Comparison of ENCODE assay signal across 1 cellular context in the genomic region with DNA sequence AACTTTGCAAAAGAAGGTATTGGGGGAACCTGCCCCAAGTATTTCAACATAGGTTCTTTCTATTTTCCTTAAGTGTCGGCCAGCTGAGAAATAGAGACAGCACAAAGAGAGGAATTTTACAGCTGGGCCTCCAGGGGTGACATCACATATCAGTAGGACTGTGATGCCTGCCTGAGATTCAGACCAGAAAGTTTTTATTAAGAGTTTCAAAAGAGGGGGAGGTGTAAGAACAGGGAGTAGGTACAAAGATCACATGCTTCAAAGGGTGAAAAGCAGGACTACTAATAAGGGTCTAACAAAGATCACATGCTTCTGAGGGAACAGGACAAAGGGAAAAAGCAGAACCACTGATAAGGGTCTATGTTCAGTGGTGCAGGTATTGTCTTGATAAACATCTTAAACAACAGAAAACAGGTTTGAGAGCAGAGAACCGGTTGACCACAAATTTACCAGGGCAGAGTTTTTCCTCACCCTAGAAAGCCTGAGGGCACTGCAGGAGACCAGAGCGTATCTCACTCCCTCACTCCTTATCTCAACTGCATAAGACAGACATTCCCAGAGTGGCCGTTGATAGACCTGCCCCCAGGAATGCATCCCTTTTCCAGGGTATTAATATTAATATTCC.
TF ChIP-seq lines count a peak whose summit lies in the region.
"Not testable (repeated sequence)": the region's sequence is repeated elsewhere in the genome, so short reads cannot be mapped to it uniquely, and the experiment has no call there.

No MANE protein-coding gene starts in this region.

TF ChIP-seq in HepG2, 621 proteins besides CTCF, POLR2A, EP300 and RAD21:
- TF ChIP-seq SOX13 (IDR thresholded peaks at IDR 0.05) (peak; percentile 71; the same call in 1 of the 2 replicates), SOX13 (CRISPR knock-in tag; conservative IDR thresholded peaks at IDR 0.05 in 1 of 2, IDR thresholded peaks at IDR 0.05 in 1 of 2) (peak in 1 of 2 experiments; percentile 93; a peak in 2 of 4 replicates), GATAD2A (CRISPR knock-in tag; IDR thresholded peaks at IDR 0.05) (peak; percentile 75), ZMYM4 (CRISPR knock-in tag; IDR thresholded peaks at IDR 0.05) (0 out of 2 replicates have a peak, but pooled peaks have one; percentile 18), TCF7 (IDR thresholded peaks at IDR 0.05; ENCODE audit: low read depth) (peak; percentile 61), FOXP1 (CRISPR knock-in tag; IDR thresholded peaks at IDR 0.05) (peak; percentile 51; the same call in 1 of the 2 replicates), HNF4G (IDR thresholded peaks at IDR 0.05; ENCODE audit: borderline replicate concordance, low read depth, low read length) (0 out of 2 replicates have a peak, but pooled peaks have one; percentile 23), SOX6 (CRISPR knock-in tag; IDR thresholded peaks at IDR 0.05) (peak; percentile 93), SOX5 (CRISPR knock-in tag; IDR thresholded peaks at IDR 0.05; ENCODE audit: borderline replicate concordance) (peak; percentile 87), CREM (IDR thresholded peaks at IDR 0.05) (peak; percentile 33; the same call in 1 of the 2 replicates), THAP11 (CRISPR knock-in tag; IDR thresholded peaks at IDR 0.05) (0 out of 2 replicates have a peak, but pooled peaks have one; percentile 12), SP5 (CRISPR knock-in tag; IDR thresholded peaks at IDR 0.05; ENCODE audit: borderline replicate concordance, low read depth) (0 out of 2 replicates have a peak, but pooled peaks have one; percentile 17), FOXP4 (CRISPR knock-in tag; IDR thresholded peaks at IDR 0.05) (peak; percentile 65; the same call in 1 of the 2 replicates)
- not testable (repeated sequence) for TF ChIP-seq FOXP1 (IDR thresholded peaks at IDR 0.05); HNF4G (CRISPR knock-in tag; IDR thresholded peaks at IDR 0.05; ENCODE audit: borderline replicate concordance, low read depth); SOX6 (IDR thresholded peaks at IDR 0.05); CREM (CRISPR knock-in tag; IDR thresholded peaks at IDR 0.05)
- TF ChIP-seq, protein P1, sequence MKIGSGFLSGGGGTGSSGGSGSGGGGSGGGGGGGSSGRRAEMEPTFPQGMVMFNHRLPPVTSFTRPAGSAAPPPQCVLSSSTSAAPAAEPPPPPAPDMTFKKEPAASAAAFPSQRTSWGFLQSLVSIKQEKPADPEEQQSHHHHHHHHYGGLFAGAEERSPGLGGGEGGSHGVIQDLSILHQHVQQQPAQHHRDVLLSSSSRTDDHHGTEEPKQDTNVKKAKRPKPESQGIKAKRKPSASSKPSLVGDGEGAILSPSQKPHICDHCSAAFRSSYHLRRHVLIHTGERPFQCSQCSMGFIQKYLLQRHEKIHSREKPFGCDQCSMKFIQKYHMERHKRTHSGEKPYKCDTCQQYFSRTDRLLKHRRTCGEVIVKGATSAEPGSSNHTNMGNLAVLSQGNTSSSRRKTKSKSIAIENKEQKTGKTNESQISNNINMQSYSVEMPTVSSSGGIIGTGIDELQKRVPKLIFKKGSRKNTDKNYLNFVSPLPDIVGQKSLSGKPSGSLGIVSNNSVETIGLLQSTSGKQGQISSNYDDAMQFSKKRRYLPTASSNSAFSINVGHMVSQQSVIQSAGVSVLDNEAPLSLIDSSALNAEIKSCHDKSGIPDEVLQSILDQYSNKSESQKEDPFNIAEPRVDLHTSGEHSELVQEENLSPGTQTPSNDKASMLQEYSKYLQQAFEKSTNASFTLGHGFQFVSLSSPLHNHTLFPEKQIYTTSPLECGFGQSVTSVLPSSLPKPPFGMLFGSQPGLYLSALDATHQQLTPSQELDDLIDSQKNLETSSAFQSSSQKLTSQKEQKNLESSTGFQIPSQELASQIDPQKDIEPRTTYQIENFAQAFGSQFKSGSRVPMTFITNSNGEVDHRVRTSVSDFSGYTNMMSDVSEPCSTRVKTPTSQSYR (CRISPR knock-in tag; IDR thresholded peaks at IDR 0.05; ENCODE audit: borderline replicate concordance), result peak; percentile 82; the same call in 1 of the 2 replicates
- TF ChIP-seq, protein P2, sequence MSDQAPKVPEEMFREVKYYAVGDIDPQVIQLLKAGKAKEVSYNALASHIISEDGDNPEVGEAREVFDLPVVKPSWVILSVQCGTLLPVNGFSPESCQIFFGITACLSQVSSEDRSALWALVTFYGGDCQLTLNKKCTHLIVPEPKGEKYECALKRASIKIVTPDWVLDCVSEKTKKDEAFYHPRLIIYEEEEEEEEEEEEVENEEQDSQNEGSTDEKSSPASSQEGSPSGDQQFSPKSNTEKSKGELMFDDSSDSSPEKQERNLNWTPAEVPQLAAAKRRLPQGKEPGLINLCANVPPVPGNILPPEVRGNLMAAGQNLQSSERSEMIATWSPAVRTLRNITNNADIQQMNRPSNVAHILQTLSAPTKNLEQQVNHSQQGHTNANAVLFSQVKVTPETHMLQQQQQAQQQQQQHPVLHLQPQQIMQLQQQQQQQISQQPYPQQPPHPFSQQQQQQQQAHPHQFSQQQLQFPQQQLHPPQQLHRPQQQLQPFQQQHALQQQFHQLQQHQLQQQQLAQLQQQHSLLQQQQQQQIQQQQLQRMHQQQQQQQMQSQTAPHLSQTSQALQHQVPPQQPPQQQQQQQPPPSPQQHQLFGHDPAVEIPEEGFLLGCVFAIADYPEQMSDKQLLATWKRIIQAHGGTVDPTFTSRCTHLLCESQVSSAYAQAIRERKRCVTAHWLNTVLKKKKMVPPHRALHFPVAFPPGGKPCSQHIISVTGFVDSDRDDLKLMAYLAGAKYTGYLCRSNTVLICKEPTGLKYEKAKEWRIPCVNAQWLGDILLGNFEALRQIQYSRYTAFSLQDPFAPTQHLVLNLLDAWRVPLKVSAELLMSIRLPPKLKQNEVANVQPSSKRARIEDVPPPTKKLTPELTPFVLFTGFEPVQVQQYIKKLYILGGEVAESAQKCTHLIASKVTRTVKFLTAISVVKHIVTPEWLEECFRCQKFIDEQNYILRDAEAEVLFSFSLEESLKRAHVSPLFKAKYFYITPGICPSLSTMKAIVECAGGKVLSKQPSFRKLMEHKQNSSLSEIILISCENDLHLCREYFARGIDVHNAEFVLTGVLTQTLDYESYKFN (CRISPR knock-in tag; conservative IDR thresholded peaks at IDR 0.05), result peak; percentile 57
